22 cellular contexts compared by ENCODE assay signal in genomic region chr22:41568811-41569210, GRCh38. TPM values are rescaled to one million over a fixed set of nuclear protein-coding genes. Genes with fewer than 3 reads are reported as not detected.
A peak's percentile ranks its signal among the peaks of the same experiment; 100 is the strongest.
DNase-seq lines count a peak whose midpoint lies in the region; ATAC-seq and TF ChIP-seq lines count a peak whose summit lies in the region.
"Had no signal": no experiment of that assay in that cellular context is flagged by ENCODE, and none has a peak within 500 bp of the region (broad histone marks: within the 10 kb centered on the region; RNA-seq: fewer than 3 reads in every experiment).

No MANE protein-coding gene starts in this region.

- peak; percentile 12 for DNase-seq in NCI-H2107 (lab: John Stamatoyannopoulos, UW)
- DNase-seq in NCI-H2107 treated with DMSO at 0.1 percent for 48 hours (lab: John Stamatoyannopoulos, UW; ENCODE audit: unreplicated experiment), result no peak
- peak; percentile 31 for DNase-seq in NCI-H69 (lab: John Stamatoyannopoulos, UW)
- DNase-seq in epidermal melanocyte (ENCODE audit: insufficient read length, low spot score), result peak; percentile 9
- no peak for DNase-seq in thoracic aorta (ENCODE audit: low spot score)
- no peak for DNase-seq in RPMI8226
- DNase-seq in iPS-NIHi7 (ENCODE audit: extremely low spot score), result no peak
- DNase-seq in activated effector memory CD4-positive, alpha-beta T cell treated with Interleukin-2 at 50 U/mL for 16 hours, result no peak
- DNase-seq: activated CD8-positive, alpha-beta memory T cell treated with anti-CD3 and anti-CD28 coated beads, Interleukin-2, amount 50 U/mL, for 48 hours; activated effector memory CD4-positive, alpha-beta T cell treated with anti-CD3 and anti-CD28 coated beads, Interleukin-2, amount 50 U/mL, for 16 hours; dermis blood vessel endothelial cell; DMS79 treated with DMSO at 0.1 percent for 48 hours; glutamatergic neuron; mesendoderm; MV-4-11; naive B cell; NCI-H187 treated with DMSO at 0.1 percent for 48 hours; NCI-H524; T-helper 9 cell had no signal

- peaks cover 17% of the 10 kb centered on the region for H3K36me3 ChIP-seq in thoracic aorta
- H3K36me3 ChIP-seq: prostate gland had no signal

- H3K4me3 ChIP-seq in thoracic aorta, result no peak overlapping the region
- H3K4me3 ChIP-seq: prostate gland had no signal

- peak overlapping the region; percentile 40 to 74 for H3K27ac ChIP-seq in thoracic aorta
- H3K27ac ChIP-seq: prostate gland had no signal

- no peaks in the 10 kb centered on the region for H3K27me3 ChIP-seq in thoracic aorta (replicated peaks; ENCODE audit: insufficient read depth)

- TF ChIP-seq CTCF in thoracic aorta (IDR thresholded peaks at IDR 0.05), result no peak

- no peaks in the 10 kb centered on the region for H3K9me3 ChIP-seq in thoracic aorta
- H3K9me3 ChIP-seq: prostate gland had no signal

- peaks cover 35 to 66% of the 10 kb centered on the region in 2 donors for H3K4me1 ChIP-seq in thoracic aorta (ENCODE audit: control insufficient read depth in 1 of 2, low read depth in 2 of 2)
- H3K4me1 ChIP-seq: prostate gland had no signal

- no peak for ATAC-seq in thoracic aorta (ENCODE audit: insufficient number of reproducible peaks, low FRiP score, low read depth)
- ATAC-seq: WTC11 had no signal

RNA-seq across cellular contexts. Expression of gene CSDC2, which starts 8.0 kb away (rescaled TPM):
- 100 to 1,000 TPM in 1 of 2 donors, 10 to 100 TPM in 1; 73.2 to 112 TPM for total RNA-seq in thoracic aorta
- total RNA-seq: B cell, dermis blood vessel endothelial cell had no signal

RNA-seq across cellular contexts. Expression of gene PMM1, which starts 20.8 kb away (rescaled TPM):
- total RNA-seq in thoracic aorta, result 10 to 100 TPM; 24.9 to 25.3 TPM

RNA-seq across cellular contexts. Expression of gene POLR3H, which starts 24.5 kb away (rescaled TPM):
- total RNA-seq in thoracic aorta, result 10 to 100 TPM; 17.6 to 38.1 TPM

RNA-seq across cellular contexts. Expression of gene DESI1, which starts 52.0 kb away (rescaled TPM):
- total RNA-seq in thoracic aorta, result 10 to 100 TPM; 21.9 to 22.9 TPM

RNA-seq across cellular contexts. Expression of gene XRCC6, which starts 52.3 kb away (rescaled TPM):
- 100 to 1,000 TPM; 126 to 131 TPM for total RNA-seq in thoracic aorta

Comparison
In these comparisons a context has a peak if more than half of its experiments do, and no peak if none do; other contexts are left out.
1. DNase-seq: peak in NCI-H2107 (single experiment), NCI-H69 (single experiment) and epidermal melanocyte (single experiment); none in NCI-H2107 treated with DMSO at 0.1 percent for 48 hours (single experiment), thoracic aorta (single experiment), RPMI8226 (single experiment), iPS-NIHi7 (single experiment) and activated effector memory CD4-positive, alpha-beta T cell treated with Interleukin-2 at 50 U/mL for 16 hours (single experiment).